11 cellular contexts compared by ENCODE assay signal in the genomic region with DNA sequence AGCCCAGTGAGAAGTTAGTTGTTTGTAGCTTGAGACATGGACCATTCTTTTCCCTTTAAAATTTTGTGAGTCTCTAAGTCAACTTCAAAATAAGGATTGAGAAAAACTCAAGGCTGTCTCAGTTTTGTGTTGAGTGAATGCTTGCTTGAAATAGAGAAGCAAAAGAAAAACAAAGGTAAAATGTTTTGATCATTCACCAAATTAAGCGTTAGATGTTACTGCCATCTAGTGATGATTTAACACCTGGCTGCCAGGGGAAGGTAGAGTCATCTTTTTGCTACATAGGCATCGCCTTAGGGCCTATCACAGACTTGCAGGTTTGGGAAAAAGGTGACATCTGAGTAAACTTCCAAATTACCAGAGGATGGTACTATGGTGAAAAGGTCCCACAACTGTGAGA.
DNase-seq lines count a peak whose midpoint lies in the region; ATAC-seq and TF ChIP-seq lines count a peak whose summit lies in the region.
"Had no signal": no experiment of that assay in that cellular context is flagged by ENCODE, and none has a peak within 500 bp of the region (broad histone marks: within the 10 kb centered on the region; RNA-seq: fewer than 3 reads in every experiment).

No MANE protein-coding gene starts in this region.

- DNase-seq in NCI-H510A treated with DMSO at 0.1 percent for 48 hours (lab: John Stamatoyannopoulos, UW) (peak; percentile 49), NCI-H510A (lab: John Stamatoyannopoulos, UW) (no peak), MM.1S (peak; percentile 14), body of pancreas (no peak), psoas muscle (no peak), stomach (no peak), transverse colon (no peak)
- DNase-seq: KG1; left cardiac atrium; stimulated activated naive CD4-positive, alpha-beta T cell treated with Interleukin-2 at 50 U/mL for 16 hours had no signal

- TF ChIP-seq POLR2A in body of pancreas (IDR thresholded peaks at IDR 0.05) = no peak
- no peak for TF ChIP-seq POLR2A in stomach (IDR thresholded peaks at IDR 0.05)
- TF ChIP-seq POLR2A in transverse colon (IDR thresholded peaks at IDR 0.05) = no peak

- in situ Hi-C loops in transverse colon (cut with MboI; ENCODE audit: low pct_ligation_motif_present in 1 of 4, low pct_unique_long_range_greater_than_20kb in 1 of 4, low sequenced_read_pairs in 3 of 4) = loop anchor here (25.0 kb wide), 3 partner anchors 487 to 887 kb away; no protein-coding TSS in a partner anchor

- H2AFZ ChIP-seq in MM.1S (ENCODE audit: low read length) = no peak overlapping the region

- 46 to 52% methylated on average over 2 of the region's 2 CpGs for WGBS in body of pancreas, 2 donors
- 68 to 72% (median 69%) methylated on average over 2 of the region's 2 CpGs for WGBS in psoas muscle, 3 donors
- 42 to 66% (median 50%) methylated on average over 2 of the region's 2 CpGs for WGBS in stomach, 5 donors
- 37 to 38% methylated on average over 2 of the region's 2 CpGs for WGBS in transverse colon (ENCODE audit: low coverage in 1 of 2), 2 donors

- H3K79me2 ChIP-seq in MM.1S (ENCODE audit: low read length) = no peaks in the 10 kb centered on the region

- intact Hi-C loops in body of pancreas (cut with DNase I) = no loop called here
- intact Hi-C loops in psoas muscle (cut with DNase I) = loop anchor here in 1 of 2 donors (2.0 kb wide), 2 partner anchors 56 to 298 kb away; no protein-coding TSS in a partner anchor
- intact Hi-C loops in stomach (cut with DNase I; ENCODE audit: low total_unique reads) = no loop called here
- intact Hi-C loops in transverse colon (cut with DNase I; ENCODE audit: low total_unique reads) = no loop called here

- no peaks in the 10 kb centered on the region for H4K20me1 ChIP-seq in MM.1S (ENCODE audit: insufficient read depth, low read length)

- no peak overlapping the region for H3K9ac ChIP-seq in MM.1S (ENCODE audit: low read length)

- H3K4me1 ChIP-seq in MM.1S (ENCODE audit: low read length) = no peaks in the 10 kb centered on the region
- H3K4me1 ChIP-seq in body of pancreas = no peaks in the 10 kb centered on the region
- no peaks in the 10 kb centered on the region for H3K4me1 ChIP-seq in psoas muscle
- no peaks in the 10 kb centered on the region for H3K4me1 ChIP-seq in stomach
- H3K4me1 ChIP-seq in transverse colon = no peaks in the 10 kb centered on the region

- TF ChIP-seq CTCF in MM.1S (IDR thresholded peaks at IDR 0.05; ENCODE audit: low read length) (peak; percentile 28), body of pancreas (IDR thresholded peaks at IDR 0.05) (peak in 4 of 7 experiments; percentile 14 to 27 (median 15)), psoas muscle (IDR thresholded peaks at IDR 0.05) (peak; percentile 51), stomach (IDR thresholded peaks at IDR 0.05) (no peak), transverse colon (IDR thresholded peaks at IDR 0.05) (peak in 1 of 5 experiments; percentile 7)

- no peak overlapping the region for H3K4me3 ChIP-seq in MM.1S (ENCODE audit: low read length)
- no peak overlapping the region for H3K4me3 ChIP-seq in body of pancreas
- no peak overlapping the region for H3K4me3 ChIP-seq in psoas muscle
- H3K4me3 ChIP-seq in stomach = no peak overlapping the region
- no peak overlapping the region for H3K4me3 ChIP-seq in transverse colon

- TF ChIP-seq EP300 in stomach (IDR thresholded peaks at IDR 0.05) (no peak), transverse colon (IDR thresholded peaks at IDR 0.05; ENCODE audit: low read depth) (no peak)

- H3K4me2 ChIP-seq in MM.1S (ENCODE audit: low read depth, low read length) = no peak overlapping the region

- no peaks in the 10 kb centered on the region for H3F3A ChIP-seq in MM.1S (ENCODE audit: insufficient read depth, low read length)

- H3K9me2 ChIP-seq in MM.1S (replicated peaks; ENCODE audit: insufficient read depth, low read length) = no peaks in the 10 kb centered on the region

- H3K27ac ChIP-seq in MM.1S (ENCODE audit: low read length) = no peak overlapping the region
- H3K27ac ChIP-seq in body of pancreas = no peak overlapping the region
- H3K27ac ChIP-seq in psoas muscle = no peak overlapping the region
- H3K27ac ChIP-seq in stomach = no peak overlapping the region
- H3K27ac ChIP-seq in transverse colon = no peak overlapping the region

- ATAC-seq in body of pancreas = no peak
- peak in 3 of 4 donors; percentile 48 to 73 (median 57) for ATAC-seq in psoas muscle
- no peak for ATAC-seq in GM18498 (IDR thresholded peaks at IDR 0.05; ENCODE audit: unreplicated experiment)
- ATAC-seq: left cardiac atrium had no signal

- H3K36me3 ChIP-seq in MM.1S (replicated peaks; ENCODE audit: insufficient read depth, low read length) (no peaks in the 10 kb centered on the region), body of pancreas (replicated peaks in 1 of 2; ENCODE audit: insufficient read depth in 1 of 2, low read depth in 2 of 2) (no peaks in the 10 kb centered on the region), psoas muscle (ENCODE audit: insufficient read depth in 1 of 2, low read depth in 1 of 2) (no peaks in the 10 kb centered on the region), stomach (no peaks in the 10 kb centered on the region), transverse colon (no peaks in the 10 kb centered on the region)

- H3K27me3 ChIP-seq in MM.1S (replicated peaks; ENCODE audit: insufficient read depth, low read length) (no peaks in the 10 kb centered on the region), body of pancreas (no peaks in the 10 kb centered on the region), psoas muscle (ENCODE audit: insufficient read depth in 3 of 3, low read length in 2 of 3) (no peaks in the 10 kb centered on the region), stomach (no peaks in the 10 kb centered on the region), transverse colon (no peaks in the 10 kb centered on the region)

- H3K9me3 ChIP-seq in MM.1S (replicated peaks; ENCODE audit: insufficient read depth, low read length) (no peaks in the 10 kb centered on the region), body of pancreas (no peaks in the 10 kb centered on the region), psoas muscle (peaks cover 10% of the 10 kb centered on the region), stomach (peaks cover 0 to 6% (median 2%) of the 10 kb centered on the region in 4 donors), transverse colon (no peaks in the 10 kb centered on the region)

Comparison
In these comparisons a context has a peak if more than half of its experiments do, and no peak if none do; other contexts are left out.
1. DNase-seq: peak in NCI-H510A treated with DMSO at 0.1 percent for 48 hours (single experiment) and MM.1S (single experiment); none in NCI-H510A (single experiment), body of pancreas (0 of 4), psoas muscle (0 of 2), stomach (single experiment) and transverse colon (single experiment).
2. CTCF ChIP-seq: peak in MM.1S (single experiment), body of pancreas (4 of 7) and psoas muscle (single experiment); none in stomach (0 of 7).
3. ATAC-seq: peak in psoas muscle (3 of 4); none in body of pancreas (single experiment) and GM18498 (single experiment).